In the genomic region with DNA sequence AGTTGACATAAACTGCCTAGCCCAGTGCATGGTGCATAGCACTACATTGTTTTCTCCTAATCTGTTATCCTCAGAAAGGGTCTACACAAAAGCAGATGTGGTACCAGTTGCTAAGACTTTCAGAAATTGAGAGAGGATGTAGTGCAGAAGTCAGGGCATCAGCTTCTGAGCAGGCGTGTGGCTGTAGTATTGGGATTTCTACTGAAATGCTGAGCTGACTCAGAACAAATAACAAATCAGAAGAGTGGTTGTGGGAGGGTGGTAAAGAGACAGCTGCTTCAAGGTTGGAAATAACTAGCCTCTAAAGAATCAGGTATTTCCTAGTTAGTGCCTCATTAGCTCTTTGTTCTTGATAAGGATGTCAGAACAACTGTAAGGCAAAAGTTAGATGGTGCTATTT, we compare ENCODE assay signal across 10 cellular contexts.
A peak's percentile ranks its signal among the peaks of the same experiment; 100 is the strongest.
DNase-seq lines count a peak whose midpoint lies in the region; ATAC-seq, FAIRE-seq and TF ChIP-seq lines count a peak whose summit lies in the region.
"Had no signal": no experiment of that assay in that cellular context is flagged by ENCODE, and none has a peak within 500 bp of the region (broad histone marks: within the 10 kb centered on the region; RNA-seq: fewer than 3 reads in every experiment).

No MANE protein-coding gene starts in this region.

- no peak overlapping the region for H3K9ac ChIP-seq in endothelial cell of umbilical vein (replicated peaks; ENCODE audit: extremely low read depth, insufficient read depth, low read length)

- peaks cover 6% of the 10 kb centered on the region for H3K4me1 ChIP-seq in endothelial cell of umbilical vein (ENCODE audit: control insufficient read depth, extremely low read depth, insufficient read depth, low read length)
- no peaks in the 10 kb centered on the region for H3K4me1 ChIP-seq in psoas muscle
- H3K4me1 ChIP-seq in effector memory CD4-positive, alpha-beta T cell (ENCODE audit: control insufficient read depth, insufficient read depth, low read length, poor library complexity, severe bottlenecking), result no peaks in the 10 kb centered on the region

- POLR2A ChIA-PET in endothelial cell of umbilical vein (lab: Charles Lee), result no interaction called here

- no TSS peak for BruUV-seq in endothelial cell of umbilical vein (replicated peaks; lab: Mats Ljungman, UMichigan)

- no peak overlapping the region for H2AFZ ChIP-seq in endothelial cell of umbilical vein (ENCODE audit: low read depth, low read length)

- CTCF ChIA-PET in endothelial cell of umbilical vein (lab: Charles Lee), result interaction anchor here (0.7 to 2.1 kb wide), 3 partner anchors 8 to 245 kb away, joined by 3 to 5 read pairs (median 3); no protein-coding TSS in a partner anchor

- H3K4me2 ChIP-seq in endothelial cell of umbilical vein (ENCODE audit: insufficient read depth, low read length), result no peak overlapping the region

- H3K79me2 ChIP-seq in endothelial cell of umbilical vein (ENCODE audit: control insufficient read depth, insufficient read depth, low read length), result no peaks in the 10 kb centered on the region

- ATAC-seq in GM19397 (IDR thresholded peaks at IDR 0.05; ENCODE audit: unreplicated experiment) (peak; percentile 52), HG03521 (IDR thresholded peaks at IDR 0.05; ENCODE audit: unreplicated experiment) (peak; percentile 47), psoas muscle (no peak)

- H3K27me3 ChIP-seq in endothelial cell of umbilical vein (ENCODE audit: control insufficient read depth in 2 of 2, insufficient read depth in 2 of 2, low read length in 2 of 2), result no peaks in the 10 kb centered on the region
- H3K27me3 ChIP-seq in psoas muscle (ENCODE audit: insufficient read depth in 3 of 3, low read length in 2 of 3), result no peaks in the 10 kb centered on the region
- H3K27me3 ChIP-seq in effector memory CD4-positive, alpha-beta T cell (replicated peaks; ENCODE audit: control insufficient read depth, insufficient read depth, low read length, poor library complexity, severe bottlenecking), result no peaks in the 10 kb centered on the region

- no peak for TF ChIP-seq POLR2A in endothelial cell of umbilical vein (IDR thresholded peaks at IDR 0.05; ENCODE audit: low read depth, low read length)

- WGBS in psoas muscle, 3 donors, result 88 to 93% (median 92%) methylated on average over 1 of the region's 1 CpG

- no peaks in the 10 kb centered on the region for H3K9me1 ChIP-seq in endothelial cell of umbilical vein (replicated peaks; ENCODE audit: control insufficient read depth, extremely low read depth, insufficient read depth, low read length)

- H3K36me3 ChIP-seq in endothelial cell of umbilical vein (ENCODE audit: control insufficient read depth in 2 of 2, extremely low read depth in 1 of 2, insufficient read depth in 2 of 2, low read length in 2 of 2), result peaks cover 0 to 3% of the 10 kb centered on the region in 2 experiments
- no peaks in the 10 kb centered on the region for H3K36me3 ChIP-seq in psoas muscle (ENCODE audit: insufficient read depth in 1 of 2, low read depth in 1 of 2)
- peaks cover 18% of the 10 kb centered on the region for H3K36me3 ChIP-seq in effector memory CD4-positive, alpha-beta T cell (ENCODE audit: control insufficient read depth, insufficient read depth, low read length)

- dilution Hi-C loops in endothelial cell of umbilical vein (cut with MboI; ENCODE audit: extremely low pct_ligation_motif_present, low sequenced_read_pairs), result no loop called here

- H3K9me3 ChIP-seq in endothelial cell of umbilical vein (replicated peaks; ENCODE audit: control insufficient read depth, insufficient read depth, low read length), result no peaks in the 10 kb centered on the region
- H3K9me3 ChIP-seq in psoas muscle, result no peaks in the 10 kb centered on the region
- no peaks in the 10 kb centered on the region for H3K9me3 ChIP-seq in effector memory CD4-positive, alpha-beta T cell (ENCODE audit: control insufficient read depth, low read length)

- TF ChIP-seq CTCF in endothelial cell of umbilical vein (IDR thresholded peaks at IDR 0.05; ENCODE audit: extremely low read depth in 1 of 2, insufficient read depth in 1 of 2, low read depth in 1 of 2, low read length in 2 of 2) (no peak), psoas muscle (IDR thresholded peaks at IDR 0.05) (no peak)

- FAIRE-seq in endothelial cell of umbilical vein (lab: Jason Lieb, UNC), result peak; percentile 37
- FAIRE-seq: kidney had no signal

- DNase-seq in DMS53 (lab: John Stamatoyannopoulos, UW) (peak; percentile 43), endothelial cell of umbilical vein (ENCODE audit: low read depth, low spot score) (no peak), NCI-H187 treated with DMSO at 0.1 percent for 48 hours (lab: John Stamatoyannopoulos, UW) (no peak), SIG-M5 treated with dmso at 0.1 percent for 504 hours (lab: John Stamatoyannopoulos, UW; ENCODE audit: unreplicated experiment) (no peak), psoas muscle (no peak)
- DNase-seq in effector memory CD4-positive, alpha-beta T cell, result no peak
- DNase-seq: kidney, NCI-H2171 had no signal

- peaks cover 4% of the 10 kb centered on the region for H4K20me1 ChIP-seq in endothelial cell of umbilical vein (replicated peaks; ENCODE audit: control insufficient read depth, extremely low read depth, insufficient read depth, low read length)

- H3K27ac ChIP-seq in endothelial cell of umbilical vein (ENCODE audit: insufficient read depth, low read depth, low read length) (no peak overlapping the region), psoas muscle (no peak overlapping the region)
- no peak overlapping the region for H3K27ac ChIP-seq in effector memory CD4-positive, alpha-beta T cell (ENCODE audit: insufficient read depth, low read length, poor library complexity, severe bottlenecking)

- intact Hi-C loops in endothelial cell of umbilical vein (cut with micrococcal nuclease), result loop anchor here (5.0 kb wide), 1 partner anchor 41 kb away; no protein-coding TSS in a partner anchor
- intact Hi-C loops in psoas muscle (cut with DNase I), result no loop called here

- no peak overlapping the region for H3K4me3 ChIP-seq in endothelial cell of umbilical vein (replicated peaks in 1 of 3; ENCODE audit: insufficient read depth in 1 of 3, low read depth in 1 of 3, low read length in 3 of 3)
- no peak overlapping the region for H3K4me3 ChIP-seq in psoas muscle
- no peak overlapping the region for H3K4me3 ChIP-seq in effector memory CD4-positive, alpha-beta T cell (ENCODE audit: insufficient read depth, low read depth, low read length, poor library complexity, severe bottlenecking)

TF ChIP-seq in endothelial cell of umbilical vein, 7 proteins besides CTCF, POLR2A, EP300 and RAD21:
- TF ChIP-seq JUN (IDR thresholded peaks at IDR 0.05; ENCODE audit: borderline replicate concordance, insufficient read depth, insufficient read length, low read depth) (no peak), MYC (IDR thresholded peaks at IDR 0.05; ENCODE audit: low read depth, low read length) (no peak), FOS (IDR thresholded peaks at IDR 0.05; ENCODE audit: borderline replicate concordance, insufficient read depth, low read length) (no peak), EZH2 (IDR thresholded peaks at IDR 0.05; ENCODE audit: borderline replicate concordance, low read depth, low read length, severe bottlenecking) (no peak), GATA2 (IDR thresholded peaks at IDR 0.05; ENCODE audit: insufficient read depth, insufficient read length, low read depth, low read length) (no peak), POLR2AphosphoS5 (IDR thresholded peaks at IDR 0.05; ENCODE audit: insufficient read depth, low read depth, low read length) (no peak)
- TF ChIP-seq, protein P1, sequence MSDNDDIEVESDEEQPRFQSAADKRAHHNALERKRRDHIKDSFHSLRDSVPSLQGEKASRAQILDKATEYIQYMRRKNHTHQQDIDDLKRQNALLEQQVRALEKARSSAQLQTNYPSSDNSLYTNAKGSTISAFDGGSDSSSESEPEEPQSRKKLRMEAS (IDR thresholded peaks at IDR 0.05; ENCODE audit: insufficient read depth, insufficient read length), result no peak

Comparison
In these comparisons a context has a peak if more than half of its experiments do, and no peak if none do; other contexts are left out.
1. ATAC-seq: peak in GM19397 (single experiment) and HG03521 (single experiment); none in psoas muscle (0 of 4).